In the genomic region with DNA sequence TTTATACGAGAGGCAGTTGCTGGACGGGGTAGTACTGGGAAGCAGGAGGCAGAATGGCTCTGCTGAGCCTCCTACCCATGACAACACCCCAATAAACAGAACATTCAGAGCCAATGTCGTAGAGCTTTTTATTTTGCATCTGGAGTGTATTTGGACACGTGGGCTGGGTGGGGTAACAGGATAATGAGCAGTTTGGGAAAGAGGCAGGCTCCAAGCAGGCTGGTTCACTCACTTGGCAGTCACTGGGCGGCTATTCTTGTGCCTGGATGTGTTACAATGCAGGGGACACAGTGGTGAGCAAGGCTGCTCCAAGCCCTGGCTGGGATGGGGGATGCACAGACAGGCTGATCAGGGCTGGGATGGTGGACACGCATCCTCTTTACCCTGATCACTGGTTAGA, we compare ENCODE assay signal across 12 cellular contexts. TPM values are rescaled to one million over a fixed set of nuclear protein-coding genes. Genes with fewer than 3 reads are reported as not detected.
DNase-seq lines count a peak whose midpoint lies in the region; ATAC-seq lines count a peak whose summit lies in the region.
"Had no signal": no experiment of that assay in that cellular context is flagged by ENCODE, and none has a peak within 500 bp of the region (broad histone marks: within the 10 kb centered on the region; RNA-seq: fewer than 3 reads in every experiment).

No MANE protein-coding gene starts in this region.

- H3K4me3 ChIP-seq in right cardiac atrium (ENCODE audit: low read length) (no peak overlapping the region), skeletal muscle tissue (ENCODE audit: low read length in 3 of 3) (peak overlapping the region in 1 of 3 donors; percentile 13)

- WGBS in right cardiac atrium = 48% methylated on average over 6 of the region's 6 CpGs

- H3K4me3 Mint-ChIP-seq in effector memory CD8-positive, alpha-beta T cell = no peak overlapping the region
- H3K4me3 Mint-ChIP-seq: activated T-cell treated with anti-CD3 and anti-CD28 coated beads, Interleukin-2, amount 50 U/mL, for 24 hours; stimulated activated naive CD8-positive, alpha-beta T cell treated with anti-CD3 and anti-CD28 coated beads, Interleukin-15, amount 100 ng/mL, for 72 hours had no signal

- H3K9me3 ChIP-seq in right cardiac atrium (ENCODE audit: control insufficient read depth, low read length) = no peaks in the 10 kb centered on the region
- no peaks in the 10 kb centered on the region for H3K9me3 ChIP-seq in skeletal muscle tissue (ENCODE audit: control insufficient read depth in 3 of 3, low read length in 3 of 3)

- H3K27me3 ChIP-seq in right cardiac atrium (ENCODE audit: control insufficient read depth, insufficient read depth) (no peaks in the 10 kb centered on the region), skeletal muscle tissue (ENCODE audit: control insufficient read depth in 3 of 3, insufficient read depth in 3 of 3, low read length in 3 of 3) (no peaks in the 10 kb centered on the region)

- H3K27ac ChIP-seq in cingulate gyrus (ENCODE audit: low read depth, low read length) = peak overlapping the region; percentile 85
- peak overlapping the region; percentile 14 for H3K27ac ChIP-seq in right cardiac atrium (ENCODE audit: low read length)
- peak overlapping the region; percentile 18 for H3K27ac ChIP-seq in skeletal muscle tissue (ENCODE audit: low read depth, low read length)

- H3K4me1 ChIP-seq in right cardiac atrium (ENCODE audit: control insufficient read depth, insufficient read depth, low read length) (no peaks in the 10 kb centered on the region), skeletal muscle tissue (ENCODE audit: control insufficient read depth in 3 of 3, insufficient read depth in 3 of 3, low read length in 3 of 3) (peaks cover 20 to 31% (median 29%) of the 10 kb centered on the region in 3 donors)

- ATAC-seq in right cardiac atrium = peak; percentile 79 to 83
- ATAC-seq in HG02852 (IDR thresholded peaks at IDR 0.05; ENCODE audit: unreplicated experiment) = no peak
- ATAC-seq in GM21723 (IDR thresholded peaks at IDR 0.05; ENCODE audit: unreplicated experiment) = no peak
- no peak for ATAC-seq in effector memory CD8-positive, alpha-beta T cell (replicated peaks)
- ATAC-seq: stimulated activated naive CD8-positive, alpha-beta T cell treated with anti-CD3 and anti-CD28 coated beads, Interleukin-15, amount 100 ng/mL, for 72 hours had no signal

- no peaks in the 10 kb centered on the region for H3K4me1 Mint-ChIP-seq in effector memory CD8-positive, alpha-beta T cell (ENCODE audit: low read depth in 2 of 2)

- peak; percentile 32 for DNase-seq in EH (ENCODE audit: low read depth)
- peak; percentile 64 to 88 (median 82) for DNase-seq in right cardiac atrium
- DNase-seq in effector CD4-positive, alpha-beta T cell = no peak
- DNase-seq in effector memory CD8-positive, alpha-beta T cell = no peak
- DNase-seq: activated T-cell treated with anti-CD3 and anti-CD28 coated beads, Interleukin-2, amount 50 U/mL, for 24 hours; NCI-H748 treated with DMSO at 0.1 percent for 48 hours; stimulated activated naive CD8-positive, alpha-beta T cell treated with anti-CD3 and anti-CD28 coated beads, Interleukin-15, amount 100 ng/mL, for 72 hours had no signal

- H3K9ac ChIP-seq in skeletal muscle tissue (ENCODE audit: low read depth in 1 of 3, low read length in 3 of 3) = peak overlapping the region in 1 of 3 donors; percentile 68

- H3K27me3 Mint-ChIP-seq in effector memory CD8-positive, alpha-beta T cell = no peaks in the 10 kb centered on the region
- H3K27me3 Mint-ChIP-seq: activated T-cell treated with anti-CD3 and anti-CD28 coated beads, Interleukin-2, amount 50 U/mL, for 24 hours; stimulated activated naive CD8-positive, alpha-beta T cell treated with anti-CD3 and anti-CD28 coated beads, Interleukin-15, amount 100 ng/mL, for 72 hours had no signal

- peaks cover 32 to 38% (median 34%) of the 10 kb centered on the region in 3 donors for H3K36me3 ChIP-seq in skeletal muscle tissue (ENCODE audit: control insufficient read depth in 3 of 3, insufficient read depth in 3 of 3, low read length in 3 of 3)

- peak overlapping the region in 1 of 2 donors; percentile 69 for H3K27ac Mint-ChIP-seq in effector memory CD8-positive, alpha-beta T cell

- H3K36me3 Mint-ChIP-seq in effector memory CD8-positive, alpha-beta T cell (ENCODE audit: insufficient read depth) = peaks cover 9% of the 10 kb centered on the region

- H3K9me3 Mint-ChIP-seq in effector memory CD8-positive, alpha-beta T cell = no peaks in the 10 kb centered on the region
- H3K9me3 Mint-ChIP-seq: activated T-cell treated with anti-CD3 and anti-CD28 coated beads, Interleukin-2, amount 50 U/mL, for 24 hours; stimulated activated naive CD8-positive, alpha-beta T cell treated with anti-CD3 and anti-CD28 coated beads, Interleukin-15, amount 100 ng/mL, for 72 hours had no signal

- intact Hi-C loops in right cardiac atrium (cut with DNase I) = no loop called here

RNA-seq across cellular contexts. Expression of a gene that starts 9.5 kb away (rescaled TPM):
- total RNA-seq in right cardiac atrium = 1 to 10 TPM; 4.5 to 6.1 (median 5.1) TPM
- 5.1 TPM for polyA plus RNA-seq in right cardiac atrium
- total RNA-seq in skeletal muscle tissue = under 0.01 TPM

RNA-seq across cellular contexts. Expression of a gene that starts 10.3 kb away (rescaled TPM):
- total RNA-seq in right cardiac atrium (10 to 100 TPM; 32.3 to 44.9 (median 39.5) TPM), skeletal muscle tissue (7.8 TPM)
- 27.0 TPM for polyA plus RNA-seq in right cardiac atrium

RNA-seq across cellular contexts. Expression of a gene that starts 23.8 kb away (rescaled TPM):
- total RNA-seq in right cardiac atrium = 10 to 100 TPM in 2 of 4 donors, 1 to 10 TPM in 2; 7.6 to 15.8 (median 10.8) TPM
- polyA plus RNA-seq in right cardiac atrium = 13.4 TPM
- 6.8 TPM for total RNA-seq in skeletal muscle tissue

RNA-seq across cellular contexts. Expression of a gene that starts 24.1 kb away (rescaled TPM):
- 10 to 100 TPM; 22.8 to 34.0 (median 29.0) TPM for total RNA-seq in right cardiac atrium
- 23.8 TPM for polyA plus RNA-seq in right cardiac atrium
- total RNA-seq in skeletal muscle tissue = 19.3 TPM

RNA-seq across cellular contexts. Expression of a gene that starts 34.6 kb away (rescaled TPM):
- 1 to 10 TPM in 3 of 4 donors, under 1 TPM in 1; 0.71 to 3.1 (median 1.5) TPM for total RNA-seq in right cardiac atrium
- 3.7 TPM for polyA plus RNA-seq in right cardiac atrium
- 2.1 TPM for total RNA-seq in skeletal muscle tissue
- total RNA-seq: H1 had no signal
- polyA plus RNA-seq: H1 had no signal

Comparison
In these comparisons a context has a peak if more than half of its experiments do, and no peak if none do; other contexts are left out.
1. DNase-seq: peak in EH (single experiment) and right cardiac atrium (3 of 3); none in effector CD4-positive, alpha-beta T cell (single experiment) and effector memory CD8-positive, alpha-beta T cell (0 of 3).
2. H3K27ac ChIP-seq: peak in every context shown above with its lines; median percentile 85 in cingulate gyrus; 18 in skeletal muscle tissue; 14 in right cardiac atrium.
3. ATAC-seq: peak in right cardiac atrium (2 of 2); none in HG02852 (single experiment), GM21723 (single experiment) and effector memory CD8-positive, alpha-beta T cell (single experiment).